Comparison of ENCODE assay signal across 1 cellular context in genomic region chr9:137267933-137268355, GRCh38.
TF ChIP-seq lines count a peak whose summit lies in the region.

No MANE protein-coding gene starts in this region.

TF ChIP-seq in endothelial cell of umbilical vein, 7 proteins besides CTCF, POLR2A, EP300 and RAD21:
- TF ChIP-seq FOS (IDR thresholded peaks at IDR 0.05; ENCODE audit: borderline replicate concordance, insufficient read depth, low read length) = no peak
- TF ChIP-seq GATA2 (IDR thresholded peaks at IDR 0.05; ENCODE audit: insufficient read depth, insufficient read length, low read depth, low read length) = no peak
- TF ChIP-seq MYC (IDR thresholded peaks at IDR 0.05; ENCODE audit: low read depth, low read length) = no peak
- TF ChIP-seq EZH2 (IDR thresholded peaks at IDR 0.05; ENCODE audit: borderline replicate concordance, low read depth, low read length, severe bottlenecking) = no peak
- no peak for TF ChIP-seq POLR2AphosphoS5 (IDR thresholded peaks at IDR 0.05; ENCODE audit: insufficient read depth, low read depth, low read length)
- no peak for TF ChIP-seq MAX (IDR thresholded peaks at IDR 0.05; ENCODE audit: insufficient read depth, insufficient read length)
- no peak for TF ChIP-seq JUN (IDR thresholded peaks at IDR 0.05; ENCODE audit: borderline replicate concordance, insufficient read depth, insufficient read length, low read depth)
